In genomic region chr13:59635591-59635990, GRCh38 we compare ENCODE assay signal across 2 cellular contexts.
TF ChIP-seq lines count a peak whose summit lies in the region.

No MANE protein-coding gene starts in this region.

TF ChIP-seq in GM23338, 12 proteins besides CTCF, POLR2A, EP300 and RAD21 (continued from another document):
- TF ChIP-seq REST (IDR thresholded peaks at IDR 0.05; ENCODE audit: unreplicated experiment) (no peak), EZH2phosphoT487 (IDR thresholded peaks at IDR 0.05; ENCODE audit: unreplicated experiment) (no peak), ZNF462 (CRISPR knock-in tag; IDR thresholded peaks at IDR 0.05) (no peak), NANOG (IDR thresholded peaks at IDR 0.05; ENCODE audit: borderline replicate concordance) (no peak), EZH2 (IDR thresholded peaks at IDR 0.05; ENCODE audit: low read depth, unreplicated experiment) (no peak), JUNB (IDR thresholded peaks at IDR 0.05; ENCODE audit: unreplicated experiment) (no peak), ZNF114 (CRISPR knock-in tag; IDR thresholded peaks at IDR 0.05) (no peak), ZNF331 (CRISPR knock-in tag; IDR thresholded peaks at IDR 0.05; ENCODE audit: low read depth) (no peak), STAT1 (IDR thresholded peaks at IDR 0.05; ENCODE audit: unreplicated experiment) (no peak), CREB1 (CRISPR knock-in tag; IDR thresholded peaks at IDR 0.05; ENCODE audit: low read depth) (no peak), ETS1 (IDR thresholded peaks at IDR 0.05) (no peak)

TF ChIP-seq in GM12878, 131 proteins besides CTCF, POLR2A, EP300 and RAD21 (continued from another document):
- TF ChIP-seq ELK1 (IDR thresholded peaks at IDR 0.05; ENCODE audit: low read depth, low read length) (no peak), NFXL1 (IDR thresholded peaks at IDR 0.05; ENCODE audit: borderline replicate concordance) (no peak), FOXK2 (IDR thresholded peaks at IDR 0.05) (no peak), ATF2 (IDR thresholded peaks at IDR 0.05; ENCODE audit: low read length) (no peak), HCFC1 (IDR thresholded peaks at IDR 0.05; ENCODE audit: low read length) (no peak), PRDM15 (CRISPR knock-in tag; IDR thresholded peaks at IDR 0.05) (no peak), ZNF687 (IDR thresholded peaks at IDR 0.05) (no peak), SUPT20H (IDR thresholded peaks at IDR 0.05; ENCODE audit: borderline replicate concordance, control insufficient read depth, low read depth, low read length) (no peak)
